In genomic region chr10:91410638-91411367, GRCh38 we compare ENCODE assay signal across 8 cellular contexts. TPM values are rescaled to one million over a fixed set of nuclear protein-coding genes. Genes with fewer than 3 reads are reported as not detected.
DNase-seq lines count a peak whose midpoint lies in the region; ATAC-seq, FAIRE-seq and TF ChIP-seq lines count a peak whose summit lies in the region.

No MANE protein-coding gene starts in this region.

- no peak for TF ChIP-seq RAD21 in K562 (CRISPR knock-in tag; conservative IDR thresholded peaks at IDR 0.05 in 1 of 2, IDR thresholded peaks at IDR 0.05 in 1 of 2)

- H3K4me3 ChIP-seq in PC-9 (peak overlapping the region; percentile 70), K562 (peak overlapping the region; percentile 74), keratinocyte (ENCODE audit: control insufficient read depth in 2 of 3, extremely low read depth in 1 of 3, insufficient read depth in 2 of 3, low read depth in 1 of 3, low read length in 3 of 3) (peak overlapping the region; percentile 60 to 88 (median 73))

- in situ Hi-C loops in K562 (cut with MboI) = no loop called here

- H3K4me1 ChIP-seq in PC-9 (replicated peaks; ENCODE audit: insufficient read depth) (peaks cover 4% of the 10 kb centered on the region; the same call in 1 of the 2 replicates), K562 (replicated peaks in 1 of 2; ENCODE audit: control insufficient read depth in 2 of 2, insufficient read depth in 2 of 2, low read length in 2 of 2) (peaks cover 0 to 9% of the 10 kb centered on the region in 2 experiments; a peak in 4 of 5 replicates), keratinocyte (ENCODE audit: control insufficient read depth, extremely low read depth, insufficient read depth, low read length) (peaks cover 7% of the 10 kb centered on the region)

- peak; percentile 47 to 74 for ATAC-seq in left cardiac atrium
- no peak for ATAC-seq in left ventricle myocardium superior
- ATAC-seq in K562 = peak; percentile 11
- no peak for ATAC-seq in HG03457 (IDR thresholded peaks at IDR 0.05; ENCODE audit: unreplicated experiment)

- peak; percentile 24 for DNase-seq in left cardiac atrium
- no peak for DNase-seq in left ventricle myocardium superior
- no peak for DNase-seq in PC-9
- peak; percentile 27 to 57 (median 30) for DNase-seq in K562 (ENCODE audit: extremely low read depth in 1 of 4, low spot score in 3 of 4)
- no peak for DNase-seq in keratinocyte (ENCODE audit: low read depth, low spot score)
- DNase-seq in stimulated activated CD4-positive, alpha-beta T cell treated with anti-CD3 and anti-CD28 coated beads, Interleukin-15, amount 100 ng/mL, for 24 hours = peak; percentile 47
- no peak for DNase-seq in retina

- H3K79me2 ChIP-seq in PC-9 (ENCODE audit: low read depth) (no peaks in the 10 kb centered on the region), K562 (ENCODE audit: control insufficient read depth, insufficient read depth, low read length) (peaks cover 18% of the 10 kb centered on the region), keratinocyte (ENCODE audit: control insufficient read depth, insufficient read depth, low read length) (no peaks in the 10 kb centered on the region)

- dilution Hi-C loops in keratinocyte (cut with MboI; ENCODE audit: extremely low pct_ligation_motif_present, low sequenced_read_pairs) = no loop called here

- no peaks in the 10 kb centered on the region for H3K9me3 ChIP-seq in PC-9 (ENCODE audit: insufficient read depth, low read depth)
- H3K9me3 ChIP-seq in K562 (replicated peaks; ENCODE audit: control insufficient read depth, insufficient read depth, low read depth, low read length) = no peaks in the 10 kb centered on the region
- H3K9me3 ChIP-seq in keratinocyte (ENCODE audit: control insufficient read depth, low read depth, low read length) = no peaks in the 10 kb centered on the region

- no peaks in the 10 kb centered on the region for H3F3A ChIP-seq in PC-9 (ENCODE audit: insufficient read depth, low read depth)

- 2% methylated on average over 21 of the region's 25 CpGs for WGBS in K562 (ENCODE audit: insufficient coverage, low coverage, missing lambda C conversion rate)

- TF ChIP-seq POLR2A in K562 (conservative IDR thresholded peaks at IDR 0.05) = no peak

- H3K9me2 ChIP-seq in PC-9 (ENCODE audit: insufficient read depth) = no peaks in the 10 kb centered on the region

- no peak for TF ChIP-seq CTCF in PC-9 (conservative IDR thresholded peaks at IDR 0.05)
- no peak for TF ChIP-seq CTCF in K562 (IDR thresholded peaks at IDR 0.05 in 2 of 3, conservative IDR thresholded peaks at IDR 0.05 in 1 of 3; ENCODE audit: insufficient read depth in 2 of 3, low read depth in 1 of 3, low read length in 3 of 3)
- no peak for TF ChIP-seq CTCF in keratinocyte (optimal IDR thresholded peaks at IDR 0.05 in 1 of 3, IDR thresholded peaks at IDR 0.05 in 1 of 3, conservative IDR thresholded peaks at IDR 0.05 in 1 of 3; ENCODE audit: extremely low read depth in 1 of 3, insufficient read depth in 2 of 3, low read length in 3 of 3)

- POLR2A ChIA-PET in PC-9 (lab: Charles Lee; ENCODE audit: unreplicated experiment) = no interaction called here
- POLR2A ChIA-PET in K562 (lab: Yijun Ruan, JAX) = no interaction called here

- CTCF ChIA-PET in PC-9 (lab: Charles Lee) = interaction anchor here (0.5 kb wide), 1 partner anchor 129 kb away, joined by 3 read pairs; no protein-coding TSS in a partner anchor
- CTCF ChIA-PET in K562 (lab: Yijun Ruan, JAX; ENCODE audit: low intra/inter-chr PET ratio) = interaction anchor here (0.7 to 1.9 kb wide), 3 partner anchors 21 to 410 kb away, joined by 3 to 9 read pairs (median 4); no protein-coding TSS in a partner anchor

- no peaks in the 10 kb centered on the region for H3K27me3 ChIP-seq in PC-9 (ENCODE audit: insufficient read depth, low read depth)
- no peaks in the 10 kb centered on the region for H3K27me3 ChIP-seq in K562 (ENCODE audit: control insufficient read depth in 2 of 2, insufficient read depth in 2 of 2, low read length in 2 of 2)
- no peaks in the 10 kb centered on the region for H3K27me3 ChIP-seq in keratinocyte (ENCODE audit: control insufficient read depth, extremely low read depth, insufficient read depth, low read length)

- H3K9me1 ChIP-seq in K562 (ENCODE audit: control insufficient read depth, insufficient read depth, low read length) (no peaks in the 10 kb centered on the region), keratinocyte (ENCODE audit: control insufficient read depth, extremely low read depth, insufficient read depth, low read length) (no peaks in the 10 kb centered on the region)

- H3K36me3 ChIP-seq in PC-9 (ENCODE audit: low read depth) = no peaks in the 10 kb centered on the region
- no peaks in the 10 kb centered on the region for H3K36me3 ChIP-seq in K562 (ENCODE audit: control insufficient read depth, insufficient read depth, low read length)
- H3K36me3 ChIP-seq in keratinocyte (ENCODE audit: control insufficient read depth in 2 of 2, extremely low read depth in 1 of 2, insufficient read depth in 2 of 2, low read length in 2 of 2) = no peaks in the 10 kb centered on the region

- TF ChIP-seq EP300 in K562 (IDR thresholded peaks at IDR 0.05; ENCODE audit: low read length) = no peak

- BruUV-seq in PC-9 (replicated peaks; lab: Mats Ljungman, UMichigan) (TSS peak; percentile 35), K562 (replicated peaks; lab: Mats Ljungman, UMichigan) (TSS peak; percentile 52)

- H3K4me2 ChIP-seq in PC-9 = peak overlapping the region; percentile 72
- peak overlapping the region; percentile 81 for H3K4me2 ChIP-seq in K562 (ENCODE audit: insufficient read depth, low read length)
- H3K4me2 ChIP-seq in keratinocyte (ENCODE audit: control insufficient read depth, extremely low read depth, insufficient read depth, low read depth, low read length) = peak overlapping the region; percentile 80

- H4K20me1 ChIP-seq in PC-9 (ENCODE audit: insufficient read depth) (no peaks in the 10 kb centered on the region), K562 (replicated peaks; ENCODE audit: control insufficient read depth, insufficient read depth, low read length) (no peaks in the 10 kb centered on the region), keratinocyte (ENCODE audit: control insufficient read depth, extremely low read depth, insufficient read depth, low read length) (no peaks in the 10 kb centered on the region)

- no peak overlapping the region for H3K27ac ChIP-seq in PC-9
- H3K27ac ChIP-seq in K562 (ENCODE audit: extremely low read depth, low read depth, low read length) = peak overlapping the region; percentile 97
- H3K27ac ChIP-seq in keratinocyte (ENCODE audit: control insufficient read depth, insufficient read depth, low read length) = peak overlapping the region; percentile 91

- peak overlapping the region; percentile 64 to 100 for H3K9ac ChIP-seq in K562 (ENCODE audit: insufficient read depth in 1 of 2, low read depth in 2 of 2, low read length in 2 of 2)
- peak overlapping the region; percentile 95 for H3K9ac ChIP-seq in keratinocyte (ENCODE audit: control insufficient read depth, extremely low read depth, insufficient read depth, low read length)

- peak overlapping the region; percentile 81 for H2AFZ ChIP-seq in PC-9
- H2AFZ ChIP-seq in K562 (ENCODE audit: low read depth, low read length) = peak overlapping the region; percentile 88
- H2AFZ ChIP-seq in keratinocyte (ENCODE audit: control insufficient read depth, low read length) = peak overlapping the region; percentile 96

- intact Hi-C loops in left cardiac atrium (cut with DNase I) (no loop called here), left ventricle myocardium superior (cut with micrococcal nuclease) (no loop called here), PC-9 (cut with micrococcal nuclease; ENCODE audit: unreplicated experiment) (loop anchor here (2.0 kb wide), 1 partner anchor 502 kb away; no protein-coding TSS in a partner anchor), K562 (cut with micrococcal nuclease) (no loop called here)

- FAIRE-seq in K562 (lab: Jason Lieb, UNC) (no peak), keratinocyte (lab: Jason Lieb, UNC) (no peak)

TF ChIP-seq in K562, 482 proteins besides CTCF, POLR2A, EP300 and RAD21 (continues in another document):
- TF ChIP-seq HNRNPL (IDR thresholded peaks at IDR 0.05; ENCODE audit: low read depth, low read length) (no peak), HNRNPUL1 (IDR thresholded peaks at IDR 0.05; ENCODE audit: low read length) (no peak), NR4A1 (CRISPR knock-in tag; IDR thresholded peaks at IDR 0.05) (no peak), NR4A1 (tag; IDR thresholded peaks at IDR 0.05) (no peak), TAF15 (IDR thresholded peaks at IDR 0.05; ENCODE audit: low read depth, low read length) (no peak)

RNA-seq across cellular contexts. Expression of gene HECTD2, which starts 0.7 kb away (rescaled TPM):
- total RNA-seq in left cardiac atrium (1 to 10 TPM; 6.5 to 9.6 TPM), left ventricle myocardium superior (3.0 TPM), PC-9 (2021) (3.2 and 5.2 TPM in 2 replicates), K562 (2014; rRNA removed) (2.3 and 2.4 TPM in 2 replicates), K562 (2014; rRNA removed; fragmentation: Illumina TruSeq; extraction: Trizol) (4.7 and 6.2 TPM in 2 replicates), K562 (2015; rRNA removed; fragmentation: Illumina TruSeq; extraction: Trizol) (4.0 and 4.5 TPM in 2 replicates), K562 (2021) (3.6 and 5.8 TPM in 2 replicates)
- total RNA-seq in K562 (2011; cell fraction: chromatin; rRNA removed; ENCODE audit: low replicate concordance) = 5.6 and 8.3 TPM in 2 replicates
- 1.6 and 2.3 TPM in 2 replicates for total RNA-seq in K562 (2011; cell fraction: nucleolus; rRNA removed)
- total RNA-seq in K562 (2011; cell fraction: nucleoplasm; rRNA removed) = 2.6 and 8.1 TPM in 2 replicates
- polyA plus RNA-seq in K562 (2011; rRNA removed) (2.3 and 5.9 TPM in 2 replicates), K562 (2014; fragmentation: Illumina TruSeq; extraction: Trizol) (3.2 and 3.9 TPM in 2 replicates), K562 (2014; fragmentation: Nextera tagmentation; extraction: Ambion mirVana) (1 to 10 TPM; 1.3 to 2.1 TPM), K562 (2014; rRNA removed) (3.3 and 3.5 TPM in 2 replicates), keratinocyte (1.00 to 2.2 TPM (median 2.0 TPM) in 3 replicates)
- polyA plus RNA-seq in K562 (2011; cell fraction: cytosol; rRNA removed) = 0.93 and 0.97 TPM in 2 replicates
- 5.2 and 8.2 TPM in 2 replicates for polyA plus RNA-seq in K562 (2011; cell fraction: nucleus; rRNA removed)
- 3.0 and 4.3 TPM in 2 replicates for polyA plus RNA-seq in K562 (2012)
- polyA minus RNA-seq in K562 (2011; rRNA and poly(A)+ RNA removed) = 3.0 and 4.2 TPM in 2 replicates
- 1.4 and 5.5 TPM in 2 replicates for polyA minus RNA-seq in K562 (2011; cell fraction: cytosol; rRNA and poly(A)+ RNA removed)
- 5.0 and 5.3 TPM in 2 replicates for polyA minus RNA-seq in K562 (2011; cell fraction: nucleus; rRNA and poly(A)+ RNA removed)
- polyA plus RNA-seq in keratinocyte (2011; ENCODE audit: low read depth) = 0.82 TPM
- 0.57 and 1.5 TPM in 2 replicates for polyA plus RNA-seq in keratinocyte (2011; cell fraction: cytosol; rRNA removed)
- polyA plus RNA-seq in keratinocyte (2011; cell fraction: nucleus; rRNA removed) = 2.6 and 3.2 TPM in 2 replicates
- 1.00 and 1.3 TPM in 2 replicates for polyA plus RNA-seq in keratinocyte (2012; ENCODE audit: low replicate concordance)
- 1.8 to 4.7 TPM (median 2.6 TPM) in 3 replicates for polyA minus RNA-seq in keratinocyte
- polyA minus RNA-seq in keratinocyte (2011; cell fraction: cytosol; rRNA and poly(A)+ RNA removed) = 0.96 TPM
- polyA minus RNA-seq in keratinocyte (2011; cell fraction: nucleus; rRNA and poly(A)+ RNA removed) = 2.1 and 3.5 TPM in 2 replicates

Comparison
In these comparisons a context has a peak if more than half of its experiments do, and no peak if none do; other contexts are left out.
1. ATAC-seq: peak in left cardiac atrium (2 of 2) and K562 (single experiment); none in left ventricle myocardium superior (single experiment) and HG03457 (single experiment).
2. DNase-seq: peak in left cardiac atrium (single experiment), K562 (4 of 4) and stimulated activated CD4-positive, alpha-beta T cell treated with anti-CD3 and anti-CD28 coated beads, Interleukin-15, amount 100 ng/mL, for 24 hours (single experiment); none in left ventricle myocardium superior (single experiment), PC-9 (0 of 2), keratinocyte (single experiment) and retina (single experiment).
3. Peak in every context shown above with its lines, with median percentiles within 50 percentile points of each other: H2AFZ ChIP-seq, H3K4me2 ChIP-seq and H3K4me3 ChIP-seq.